25 cellular contexts compared by ENCODE assay signal in genomic region chr3:127467386-127467785, GRCh38.
DNase-seq lines count a peak whose midpoint lies in the region; ATAC-seq and TF ChIP-seq lines count a peak whose summit lies in the region.
"Had no signal": no experiment of that assay in that cellular context is flagged by ENCODE, and none has a peak within 500 bp of the region (broad histone marks: within the 10 kb centered on the region; RNA-seq: fewer than 3 reads in every experiment).

No MANE protein-coding gene starts in this region.

- intact Hi-C loops in Caco-2 (cut with micrococcal nuclease; ENCODE audit: unreplicated experiment) = no loop called here

- H3K36me3 Mint-ChIP-seq in Caco-2 (ENCODE audit: insufficient read depth, unreplicated experiment) = no peaks in the 10 kb centered on the region
- H3K36me3 Mint-ChIP-seq: activated naive CD4-positive, alpha-beta T cell treated with anti-CD3 and anti-CD28 coated beads, Interleukin-2, amount 10 ng/mL, durations not matched to agents 7 days and 5 days; natural killer cell treated with Interleukin-12 subunit alpha and Interleukin-12 subunit beta and Interleukin-15 and Interleukin-18, amount 100 ng/mL, for 72 hours had no signal

- H3K4me1 Mint-ChIP-seq in Caco-2 (ENCODE audit: low read depth, unreplicated experiment) = no peaks in the 10 kb centered on the region
- H3K4me1 Mint-ChIP-seq: activated naive CD4-positive, alpha-beta T cell treated with anti-CD3 and anti-CD28 coated beads, Interleukin-2, amount 10 ng/mL, durations not matched to agents 7 days and 5 days had no signal

- ATAC-seq in GM18909 (IDR thresholded peaks at IDR 0.05; ENCODE audit: poor library complexity, unreplicated experiment) (no peak), HG02610 (IDR thresholded peaks at IDR 0.05; ENCODE audit: unreplicated experiment) (no peak)
- ATAC-seq: GM12878; left lung; natural killer cell treated with Interleukin-12 subunit alpha and Interleukin-12 subunit beta and Interleukin-15 and Interleukin-18, amount 100 ng/mL, for 72 hours had no signal

- no peak overlapping the region for H3K4me3 ChIP-seq in Caco-2 (ENCODE audit: low read depth, low read length)
- H3K4me3 ChIP-seq: GM12878, hepatocyte, left lung, MG63, sigmoid colon, upper lobe of left lung had no signal

- H3K27ac Mint-ChIP-seq in Caco-2 (ENCODE audit: unreplicated experiment) = no peak overlapping the region
- H3K27ac Mint-ChIP-seq: activated CD4-positive, alpha-beta T cell treated with anti-CD3 and anti-CD28 coated beads, Interleukin-2, amount 10 ng/mL, durations not matched to agents 24 days and 14 days; activated naive CD4-positive, alpha-beta T cell treated with anti-CD3 and anti-CD28 coated beads, Interleukin-2, amount 10 ng/mL, durations not matched to agents 7 days and 5 days; natural killer cell treated with Interleukin-12 subunit alpha and Interleukin-12 subunit beta and Interleukin-15 and Interleukin-18, amount 100 ng/mL, for 72 hours; T-helper 1 cell treated with Interleukin-12 subunit alpha and Interleukin-12 subunit beta and Interleukin-4 antibody, amounts not matched to agents 30 μg/mL and 1 μg/mL, for 36 hours had no signal

- H3K4me3 Mint-ChIP-seq in Caco-2 (ENCODE audit: unreplicated experiment) = no peak overlapping the region
- H3K4me3 Mint-ChIP-seq: activated CD4-positive, alpha-beta T cell treated with anti-CD3 and anti-CD28 coated beads, Interleukin-2, amount 10 ng/mL, durations not matched to agents 24 days and 14 days; activated naive CD4-positive, alpha-beta T cell treated with anti-CD3 and anti-CD28 coated beads, Interleukin-2, amount 10 ng/mL, durations not matched to agents 7 days and 5 days; natural killer cell treated with Interleukin-12 subunit alpha and Interleukin-12 subunit beta and Interleukin-15 and Interleukin-18, amount 100 ng/mL, for 72 hours; T-helper 1 cell treated with Interleukin-12 subunit alpha and Interleukin-12 subunit beta and Interleukin-4 antibody, amounts not matched to agents 30 μg/mL and 1 μg/mL, for 36 hours had no signal

- no peaks in the 10 kb centered on the region for H3K9me3 ChIP-seq in Caco-2
- H3K9me3 ChIP-seq: left lung, MG63, sigmoid colon, upper lobe of left lung had no signal

- no peak for TF ChIP-seq CTCF in Caco-2 (IDR thresholded peaks at IDR 0.05; ENCODE audit: insufficient read depth in 1 of 2, low read depth in 1 of 2, low read length in 1 of 2, severe bottlenecking in 1 of 2, unreplicated experiment in 1 of 2)

- no peaks in the 10 kb centered on the region for H3K9me3 Mint-ChIP-seq in Caco-2 (ENCODE audit: unreplicated experiment)
- H3K9me3 Mint-ChIP-seq: activated CD4-positive, alpha-beta T cell treated with anti-CD3 and anti-CD28 coated beads, Interleukin-2, amount 10 ng/mL, durations not matched to agents 24 days and 14 days; natural killer cell treated with Interleukin-12 subunit alpha and Interleukin-12 subunit beta and Interleukin-15 and Interleukin-18, amount 100 ng/mL, for 72 hours; T-helper 1 cell treated with Interleukin-12 subunit alpha and Interleukin-12 subunit beta and Interleukin-4 antibody, amounts not matched to agents 30 μg/mL and 1 μg/mL, for 36 hours had no signal

- H3K36me3 ChIP-seq in Caco-2 (ENCODE audit: control insufficient read depth, insufficient read depth, low read length) = no peaks in the 10 kb centered on the region
- H3K36me3 ChIP-seq: left lung, MG63, sigmoid colon, upper lobe of left lung had no signal

- peak; percentile 21 for DNase-seq in stimulated activated CD4-positive, alpha-beta T cell treated with anti-CD3 and anti-CD28 coated beads, Interleukin-15, amount 100 ng/mL, for 24 hours
- no peak for DNase-seq in stimulated activated CD4-positive, alpha-beta T cell treated with anti-CD3 and anti-CD28 coated beads, Interleukin-4, amount 100 ng/mL, for 1 hour
- peak; percentile 23 for DNase-seq in SK-N-DZ (ENCODE audit: low spot score)
- peak; percentile 62 for DNase-seq in iPS-NIHi11 (ENCODE audit: low spot score)
- DNase-seq in Caco-2 = no peak
- no peak for DNase-seq in COLO668 (lab: John Stamatoyannopoulos, UW; ENCODE audit: unreplicated experiment)
- DNase-seq: activated CD4-positive, alpha-beta T cell treated with anti-CD3 and anti-CD28 coated beads, Interleukin-2, amount 10 ng/mL, durations not matched to agents 24 days and 14 days; activated naive CD4-positive, alpha-beta T cell treated with anti-CD3 and anti-CD28 coated beads, Interleukin-2, amount 10 ng/mL, durations not matched to agents 7 days and 5 days; amniotic stem cell; Calu3; effector memory CD4-positive, alpha-beta T cell; foreskin fibroblast; MG63; NCI-H146; NCI-H2171; NCI-H524; sigmoid colon; upper lobe of left lung had no signal

- CTCF ChIA-PET in Caco-2 (lab: Charles Lee) = no interaction called here

- no TSS peak for BruUV-seq in Caco-2 (replicated peaks; lab: Mats Ljungman, UMichigan)

- no peaks in the 10 kb centered on the region for H3K27me3 ChIP-seq in Caco-2 (replicated peaks; ENCODE audit: control insufficient read depth, insufficient read depth, low read length)
- H3K27me3 ChIP-seq: hepatocyte, left lung, MG63, sigmoid colon, upper lobe of left lung had no signal

- POLR2A ChIA-PET in Caco-2 (lab: Charles Lee) = no interaction called here

- H3K27me3 Mint-ChIP-seq in Caco-2 (ENCODE audit: insufficient read depth, unreplicated experiment) = peaks cover 7% of the 10 kb centered on the region
- H3K27me3 Mint-ChIP-seq: activated CD4-positive, alpha-beta T cell treated with anti-CD3 and anti-CD28 coated beads, Interleukin-2, amount 10 ng/mL, durations not matched to agents 24 days and 14 days had no signal

- no peaks in the 10 kb centered on the region for H3K4me1 ChIP-seq in Caco-2
- H3K4me1 ChIP-seq: left lung, sigmoid colon had no signal

Comparison
In these comparisons a context has a peak if more than half of its experiments do, and no peak if none do; other contexts are left out.
1. DNase-seq: peak in stimulated activated CD4-positive, alpha-beta T cell treated with anti-CD3 and anti-CD28 coated beads, Interleukin-15, amount 100 ng/mL, for 24 hours (single experiment), SK-N-DZ (single experiment) and iPS-NIHi11 (single experiment); none in stimulated activated CD4-positive, alpha-beta T cell treated with anti-CD3 and anti-CD28 coated beads, Interleukin-4, amount 100 ng/mL, for 1 hour (single experiment), Caco-2 (0 of 2) and COLO668 (single experiment).